ENCODE assay signal across 9 cellular contexts in genomic region chr6:100664274-100665040, GRCh38.
DNase-seq lines count a peak whose midpoint lies in the region; ATAC-seq, FAIRE-seq and TF ChIP-seq lines count a peak whose summit lies in the region.
"Had no signal": no experiment of that assay in that cellular context is flagged by ENCODE, and none has a peak within 500 bp of the region (broad histone marks: within the 10 kb centered on the region; RNA-seq: fewer than 3 reads in every experiment).

No MANE protein-coding gene starts in this region.

- H3K9me3 ChIP-seq in Peyer's patch (no peaks in the 10 kb centered on the region), pancreas (no peaks in the 10 kb centered on the region)

- H3K4me1 ChIP-seq in Peyer's patch (no peaks in the 10 kb centered on the region), pancreas (peaks cover 0 to 10% (median 8%) of the 10 kb centered on the region in 3 donors)

- peak; percentile 38 for FAIRE-seq in D721Med (lab: Jason Lieb, UNC)
- peak; percentile 97 for FAIRE-seq in pancreas (lab: Jason Lieb, UNC)

- intact Hi-C loops in pancreas (cut with DNase I) = loop anchor here in 2 of 3 donors (10.0 kb wide), 1 partner anchor 550 kb away; no protein-coding TSS in a partner anchor

- H3K36me3 ChIP-seq in Peyer's patch = no peaks in the 10 kb centered on the region
- H3K36me3 ChIP-seq in pancreas = no peaks in the 10 kb centered on the region

- TF ChIP-seq POLR2A in Peyer's patch (IDR thresholded peaks at IDR 0.05) = no peak

- H3K27me3 ChIP-seq in Peyer's patch (no peaks in the 10 kb centered on the region), pancreas (no peaks in the 10 kb centered on the region)

- no peak overlapping the region for H3K4me3 ChIP-seq in Peyer's patch
- no peak overlapping the region for H3K4me3 ChIP-seq in pancreas
- H3K4me3 ChIP-seq: skin epidermis had no signal

- DNase-seq in D721Med (ENCODE audit: insufficient read length, low spot score) (no peak), Peyer's patch (no peak), epidermal melanocyte (ENCODE audit: insufficient read length, low spot score) (peak; percentile 13), pancreas (no peak), mesenteric fat pad (ENCODE audit: low spot score) (no peak)
- DNase-seq in activated CD8-positive, alpha-beta memory T cell treated with anti-CD3 and anti-CD28 coated beads, Interleukin-2, amount 50 U/mL, for 48 hours = no peak

- TF ChIP-seq CTCF in D721Med (IDR thresholded peaks at IDR 0.05; ENCODE audit: insufficient read depth, missing control alignments) = peak; percentile 79
- TF ChIP-seq CTCF in Peyer's patch (IDR thresholded peaks at IDR 0.05) = peak; percentile 10 to 71 (median 54)
- peak in 3 of 4 donors; percentile 49 to 61 (median 56) for TF ChIP-seq CTCF in pancreas (IDR thresholded peaks at IDR 0.05)

- H3K27ac ChIP-seq in Peyer's patch (no peak overlapping the region), pancreas (no peak overlapping the region)
- H3K27ac ChIP-seq: skin epidermis had no signal

- ATAC-seq in GM19043 (IDR thresholded peaks at IDR 0.05; ENCODE audit: low read depth, unreplicated experiment) (peak; percentile 26), HG03175 (IDR thresholded peaks at IDR 0.05; ENCODE audit: unreplicated experiment) (peak; percentile 35), pancreas (peak in 3 of 4 donors; percentile 60 to 80 (median 76))

Comparison
In these comparisons a context has a peak if more than half of its experiments do, and no peak if none do; other contexts are left out.
1. ATAC-seq: peak in every context shown above with its lines; median percentile 76 in pancreas; 35 in HG03175; 26 in GM19043.